ENCODE assay signal across 9 cellular contexts in the genomic region with DNA sequence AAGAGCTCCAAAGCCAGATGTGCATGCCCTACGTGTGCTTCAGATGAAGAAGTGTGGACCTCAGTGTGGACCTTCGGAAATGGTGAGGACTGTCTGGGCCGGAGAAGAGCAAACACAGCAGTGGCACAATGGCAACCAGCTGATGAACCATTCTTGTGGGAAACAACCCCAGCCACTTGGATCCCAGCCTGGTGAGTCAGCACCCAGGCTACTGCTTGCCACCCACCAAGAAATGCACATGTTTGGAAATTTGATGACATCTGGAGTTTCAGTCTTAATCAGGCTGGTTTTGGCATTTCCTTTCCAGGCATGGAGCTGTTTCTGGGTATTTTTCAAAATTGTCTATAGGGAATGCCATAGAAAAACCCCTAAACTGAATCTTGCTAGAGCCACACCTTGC. TPM values are rescaled to one million over a fixed set of nuclear protein-coding genes. Genes with fewer than 3 reads are reported as not detected.
DNase-seq lines count a peak whose midpoint lies in the region; ATAC-seq and TF ChIP-seq lines count a peak whose summit lies in the region.
"Had no signal": no experiment of that assay in that cellular context is flagged by ENCODE, and none has a peak within 500 bp of the region (broad histone marks: within the 10 kb centered on the region; RNA-seq: fewer than 3 reads in every experiment).

No MANE protein-coding gene starts in this region.

- DNase-seq in Right ventricle myocardium inferior (ENCODE audit: missing footprints) (no peak), right atrium auricular region (ENCODE audit: low spot score) (no peak), left ventricle myocardium inferior (peak; percentile 19), T-helper 17 cell (no peak)
- DNase-seq in stimulated activated naive B cell treated with anti-CD40 and anti-IgM and Interleukin-4, amounts not matched to agents 10 μg/mL and 1 μg/mL and 100 μg/mL, for 72 hours, result peak; percentile 13

- no peaks in the 10 kb centered on the region for H3K36me3 Mint-ChIP-seq in activated T-helper 17 cell treated with anti-CD3 and anti-CD28 coated beads, Interleukin-2, amount 50 U/mL, for 72 hours (ENCODE audit: low read depth)
- no peaks in the 10 kb centered on the region for H3K36me3 Mint-ChIP-seq in stimulated activated naive B cell treated with anti-CD40 and anti-IgM and Interleukin-4, amounts not matched to agents 10 μg/mL and 1 μg/mL and 100 μg/mL, for 72 hours
- no peaks in the 10 kb centered on the region for H3K36me3 Mint-ChIP-seq in T-helper 17 cell (ENCODE audit: low read depth)

- peaks cover 13% of the 10 kb centered on the region for H3K27me3 Mint-ChIP-seq in activated T-helper 17 cell treated with anti-CD3 and anti-CD28 coated beads, Interleukin-2, amount 50 U/mL, for 72 hours
- peaks cover 8 to 28% of the 10 kb centered on the region in 2 donors for H3K27me3 Mint-ChIP-seq in stimulated activated naive B cell treated with anti-CD40 and anti-IgM and Interleukin-4, amounts not matched to agents 10 μg/mL and 1 μg/mL and 100 μg/mL, for 72 hours
- peaks cover 15% of the 10 kb centered on the region for H3K27me3 Mint-ChIP-seq in T-helper 17 cell

- H3K4me3 ChIP-seq in right atrium auricular region, result no peak overlapping the region
- H3K4me3 ChIP-seq in left ventricle myocardium inferior, result no peak overlapping the region
- H3K4me3 ChIP-seq: BLaER1 had no signal

- TF ChIP-seq CTCF in right atrium auricular region (IDR thresholded peaks at IDR 0.05) (no peak), left ventricle myocardium inferior (IDR thresholded peaks at IDR 0.05; ENCODE audit: borderline replicate concordance) (no peak)

- peak; percentile 26 for ATAC-seq in Right ventricle myocardium inferior
- ATAC-seq in activated T-helper 17 cell treated with anti-CD3 and anti-CD28 coated beads, Interleukin-2, amount 50 U/mL, for 72 hours (replicated peaks), result peak; percentile 60
- ATAC-seq in stimulated activated naive B cell treated with anti-CD40 and anti-IgM and Interleukin-4, amounts not matched to agents 10 μg/mL and 1 μg/mL and 100 μg/mL, for 72 hours (replicated peaks), result peak in 1 of 2 donors; percentile 9
- no peak for ATAC-seq in HG02938 (IDR thresholded peaks at IDR 0.05; ENCODE audit: unreplicated experiment)
- no peak for ATAC-seq in GM21619 (IDR thresholded peaks at IDR 0.05; ENCODE audit: unreplicated experiment)
- ATAC-seq in T-helper 17 cell, result no peak

- intact Hi-C loops in Right ventricle myocardium inferior (cut with DNase I), result no loop called here
- intact Hi-C loops in left ventricle myocardium inferior (cut with micrococcal nuclease), result no loop called here

- peak overlapping the region; percentile 37 for H3K4me3 Mint-ChIP-seq in activated T-helper 17 cell treated with anti-CD3 and anti-CD28 coated beads, Interleukin-2, amount 50 U/mL, for 72 hours
- H3K4me3 Mint-ChIP-seq in stimulated activated naive B cell treated with anti-CD40 and anti-IgM and Interleukin-4, amounts not matched to agents 10 μg/mL and 1 μg/mL and 100 μg/mL, for 72 hours, result no peak overlapping the region
- H3K4me3 Mint-ChIP-seq in T-helper 17 cell, result no peak overlapping the region

- H3K4me1 Mint-ChIP-seq in activated T-helper 17 cell treated with anti-CD3 and anti-CD28 coated beads, Interleukin-2, amount 50 U/mL, for 72 hours, result peaks cover 44% of the 10 kb centered on the region
- H3K4me1 Mint-ChIP-seq in stimulated activated naive B cell treated with anti-CD40 and anti-IgM and Interleukin-4, amounts not matched to agents 10 μg/mL and 1 μg/mL and 100 μg/mL, for 72 hours, result peaks cover 12 to 25% of the 10 kb centered on the region in 2 donors
- H3K4me1 Mint-ChIP-seq in T-helper 17 cell, result peaks cover 14% of the 10 kb centered on the region

- H3K36me3 ChIP-seq in right atrium auricular region, result no peaks in the 10 kb centered on the region
- no peaks in the 10 kb centered on the region for H3K36me3 ChIP-seq in left ventricle myocardium inferior
- H3K36me3 ChIP-seq: BLaER1 had no signal

- H3K27me3 ChIP-seq in right atrium auricular region (no peaks in the 10 kb centered on the region), left ventricle myocardium inferior (ENCODE audit: low read depth) (no peaks in the 10 kb centered on the region)
- H3K27me3 ChIP-seq: BLaER1 had no signal

- H3K4me1 ChIP-seq in right atrium auricular region (no peaks in the 10 kb centered on the region), left ventricle myocardium inferior (no peaks in the 10 kb centered on the region)
- H3K4me1 ChIP-seq: BLaER1 had no signal

- H3K27ac ChIP-seq in right atrium auricular region (no peak overlapping the region), left ventricle myocardium inferior (replicated peaks) (no peak overlapping the region)
- H3K27ac ChIP-seq: BLaER1 had no signal

- H3K9me3 Mint-ChIP-seq in activated T-helper 17 cell treated with anti-CD3 and anti-CD28 coated beads, Interleukin-2, amount 50 U/mL, for 72 hours, result peaks cover 3% of the 10 kb centered on the region
- peaks cover 5 to 6% of the 10 kb centered on the region in 2 donors for H3K9me3 Mint-ChIP-seq in stimulated activated naive B cell treated with anti-CD40 and anti-IgM and Interleukin-4, amounts not matched to agents 10 μg/mL and 1 μg/mL and 100 μg/mL, for 72 hours

- peak overlapping the region; percentile 80 for H3K27ac Mint-ChIP-seq in activated T-helper 17 cell treated with anti-CD3 and anti-CD28 coated beads, Interleukin-2, amount 50 U/mL, for 72 hours
- H3K27ac Mint-ChIP-seq in stimulated activated naive B cell treated with anti-CD40 and anti-IgM and Interleukin-4, amounts not matched to agents 10 μg/mL and 1 μg/mL and 100 μg/mL, for 72 hours, result no peak overlapping the region
- H3K27ac Mint-ChIP-seq in T-helper 17 cell, result no peak overlapping the region

- H3K9me3 ChIP-seq in right atrium auricular region (no peaks in the 10 kb centered on the region), left ventricle myocardium inferior (replicated peaks) (no peaks in the 10 kb centered on the region), T-helper 17 cell (ENCODE audit: control insufficient read depth, low read length, poor library complexity, severe bottlenecking) (no peaks in the 10 kb centered on the region)
- H3K9me3 ChIP-seq: BLaER1 had no signal

RNA-seq across cellular contexts. Expression of a gene that starts 42.7 kb away (rescaled TPM):
- total RNA-seq in Right ventricle myocardium inferior, result not detected
- not detected for total RNA-seq in right atrium auricular region
- total RNA-seq in activated T-helper 17 cell treated with anti-CD3 and anti-CD28 coated beads, Interleukin-2, amount 50 U/mL, for 72 hours, result not detected
- not detected for total RNA-seq in left ventricle myocardium inferior
- not detected for total RNA-seq in T-helper 17 cell

Comparison
In these comparisons a context has a peak if more than half of its experiments do, and no peak if none do; other contexts are left out.
1. DNase-seq: peak in left ventricle myocardium inferior (single experiment) and stimulated activated naive B cell treated with anti-CD40 and anti-IgM and Interleukin-4, amounts not matched to agents 10 μg/mL and 1 μg/mL and 100 μg/mL, for 72 hours (single experiment); none in Right ventricle myocardium inferior (single experiment), right atrium auricular region (single experiment) and T-helper 17 cell (0 of 3).
2. ATAC-seq: peak in Right ventricle myocardium inferior (single experiment) and activated T-helper 17 cell treated with anti-CD3 and anti-CD28 coated beads, Interleukin-2, amount 50 U/mL, for 72 hours (single experiment); none in HG02938 (single experiment), GM21619 (single experiment) and T-helper 17 cell (single experiment).